Comparison of ENCODE assay signal across 20 cellular contexts in genomic region chr1:85502171-85502570, GRCh38. TPM values are rescaled to one million over a fixed set of nuclear protein-coding genes. Genes with fewer than 3 reads are reported as not detected.
DNase-seq lines count a peak whose midpoint lies in the region; ATAC-seq and TF ChIP-seq lines count a peak whose summit lies in the region.
"Had no signal": no experiment of that assay in that cellular context is flagged by ENCODE, and none has a peak within 500 bp of the region (broad histone marks: within the 10 kb centered on the region; RNA-seq: fewer than 3 reads in every experiment).

No MANE protein-coding gene starts in this region.

- CTCF ChIA-PET in Calu3 (lab: Charles Lee), result interaction anchor here (0.9 to 2.0 kb wide), 8 partner anchors 49 to 243 kb away, joined by 3 to 9 read pairs (median 4); partner anchors contain the start of gene C1orf52

- peak overlapping the region; percentile 52 for H3K27ac Mint-ChIP-seq in Calu3 (ENCODE audit: unreplicated experiment)
- H3K27ac Mint-ChIP-seq in progenitor cell of endocrine pancreas, result peak overlapping the region; percentile 82
- H3K27ac Mint-ChIP-seq in effector memory CD8-positive, alpha-beta T cell, result no peak overlapping the region
- H3K27ac Mint-ChIP-seq in natural killer cell treated with Interleukin-12 subunit alpha and Interleukin-12 subunit beta and Interleukin-15 and Interleukin-18, amount 100 ng/mL, for 72 hours, result no peak overlapping the region
- H3K27ac Mint-ChIP-seq: memory B cell had no signal

- no peaks in the 10 kb centered on the region for H3K36me3 ChIP-seq in body of pancreas (replicated peaks in 1 of 2; ENCODE audit: insufficient read depth in 1 of 2, low read depth in 2 of 2)
- H3K36me3 ChIP-seq: BLaER1, heart left ventricle had no signal

- ATAC-seq in body of pancreas, result peak; percentile 29
- ATAC-seq in GM18519 (IDR thresholded peaks at IDR 0.05; ENCODE audit: low FRiP score, unreplicated experiment), result no peak
- ATAC-seq in GM21447 (IDR thresholded peaks at IDR 0.05; ENCODE audit: unreplicated experiment), result no peak
- ATAC-seq in effector memory CD8-positive, alpha-beta T cell (replicated peaks), result no peak
- no peak for ATAC-seq in natural killer cell treated with Interleukin-12 subunit alpha and Interleukin-12 subunit beta and Interleukin-15 and Interleukin-18, amount 100 ng/mL, for 72 hours

- no peaks in the 10 kb centered on the region for H3K27me3 ChIP-seq in body of pancreas
- H3K27me3 ChIP-seq: BLaER1, heart left ventricle had no signal

- H3K9me3 Mint-ChIP-seq in Calu3 (ENCODE audit: low read depth, unreplicated experiment) (peaks cover 6% of the 10 kb centered on the region), progenitor cell of endocrine pancreas (ENCODE audit: low read depth) (no peaks in the 10 kb centered on the region)
- H3K9me3 Mint-ChIP-seq in effector memory CD8-positive, alpha-beta T cell, result peaks cover 0 to 2% of the 10 kb centered on the region in 2 donors
- peaks cover 5% of the 10 kb centered on the region for H3K9me3 Mint-ChIP-seq in natural killer cell treated with Interleukin-12 subunit alpha and Interleukin-12 subunit beta and Interleukin-15 and Interleukin-18, amount 100 ng/mL, for 72 hours

- intact Hi-C loops in Calu3 (cut with micrococcal nuclease; ENCODE audit: unreplicated experiment) (loop anchor here (1.0 to 5.0 kb wide), 2 partner anchors 75 to 194 kb away; no protein-coding TSS in a partner anchor), body of pancreas (cut with DNase I) (loop anchor here (5.0 kb wide), 1 partner anchor 195 kb away; no protein-coding TSS in a partner anchor)

- H3K36me3 Mint-ChIP-seq in Calu3 (ENCODE audit: insufficient read depth, unreplicated experiment), result peaks cover 4% of the 10 kb centered on the region
- H3K36me3 Mint-ChIP-seq in progenitor cell of endocrine pancreas (ENCODE audit: insufficient read depth), result no peaks in the 10 kb centered on the region
- H3K36me3 Mint-ChIP-seq in effector memory CD8-positive, alpha-beta T cell (ENCODE audit: insufficient read depth), result no peaks in the 10 kb centered on the region
- no peaks in the 10 kb centered on the region for H3K36me3 Mint-ChIP-seq in natural killer cell treated with Interleukin-12 subunit alpha and Interleukin-12 subunit beta and Interleukin-15 and Interleukin-18, amount 100 ng/mL, for 72 hours

- no peak overlapping the region for H3K4me3 Mint-ChIP-seq in Calu3 (ENCODE audit: low read depth, unreplicated experiment)
- H3K4me3 Mint-ChIP-seq in progenitor cell of endocrine pancreas (ENCODE audit: low read depth), result no peak overlapping the region
- no peak overlapping the region for H3K4me3 Mint-ChIP-seq in effector memory CD8-positive, alpha-beta T cell
- no peak overlapping the region for H3K4me3 Mint-ChIP-seq in natural killer cell treated with Interleukin-12 subunit alpha and Interleukin-12 subunit beta and Interleukin-15 and Interleukin-18, amount 100 ng/mL, for 72 hours
- H3K4me3 Mint-ChIP-seq: memory B cell had no signal

- no TSS peak for BruUV-seq in Calu3 (replicated peaks; lab: Mats Ljungman, UMichigan)

- no peaks in the 10 kb centered on the region for H3K9me3 ChIP-seq in body of pancreas

- H3K4me1 ChIP-seq in body of pancreas, result peaks cover 14% of the 10 kb centered on the region
- H3K4me1 ChIP-seq: BLaER1 had no signal

- 25 to 33% methylated on average over 4 of the region's 4 CpGs for WGBS in body of pancreas, 2 donors

- H3K4me1 Mint-ChIP-seq in Calu3 (ENCODE audit: low read depth, unreplicated experiment) (peaks cover 13% of the 10 kb centered on the region), progenitor cell of endocrine pancreas (ENCODE audit: low read depth) (peaks cover 10% of the 10 kb centered on the region)
- H3K4me1 Mint-ChIP-seq in effector memory CD8-positive, alpha-beta T cell (ENCODE audit: low read depth in 2 of 2), result no peaks in the 10 kb centered on the region
- no peaks in the 10 kb centered on the region for H3K4me1 Mint-ChIP-seq in natural killer cell treated with Interleukin-12 subunit alpha and Interleukin-12 subunit beta and Interleukin-15 and Interleukin-18, amount 100 ng/mL, for 72 hours (ENCODE audit: low read depth in 2 of 2)
- H3K4me1 Mint-ChIP-seq: memory B cell had no signal

- no peak overlapping the region for H3K4me3 ChIP-seq in body of pancreas
- H3K4me3 ChIP-seq: BLaER1, heart left ventricle, PC-9, SK-N-MC had no signal

- H3K27ac ChIP-seq in body of pancreas, result no peak overlapping the region
- H3K27ac ChIP-seq: BLaER1, PC-9, SK-N-MC had no signal

- TF ChIP-seq POLR2A in body of pancreas (IDR thresholded peaks at IDR 0.05), result no peak

- DNase-seq in Calu3, result no peak
- peak in 1 of 4 donors; percentile 9 for DNase-seq in body of pancreas
- peak; percentile 83 for DNase-seq in iris pigment epithelial cell (ENCODE audit: low read depth)
- DNase-seq in progenitor cell of endocrine pancreas (ENCODE audit: low spot score, unreplicated experiment), result no peak
- no peak for DNase-seq in effector memory CD8-positive, alpha-beta T cell
- no peak for DNase-seq in natural killer cell treated with Interleukin-12 subunit alpha and Interleukin-12 subunit beta and Interleukin-15 and Interleukin-18, amount 100 ng/mL, for 72 hours (ENCODE audit: low spot score)
- DNase-seq: activated CD4-positive, alpha-beta T cell treated with anti-CD3 and anti-CD28 coated beads for 1 hour; activated effector memory CD4-positive, alpha-beta T cell treated with Interleukin-2 at 50 U/mL for 16 hours; amniotic stem cell; GF-D8; GOT3; NCI-H1105 treated with DMSO at 0.1 percent for 48 hours; T-helper 9 cell had no signal

- H3K27me3 Mint-ChIP-seq in Calu3 (ENCODE audit: unreplicated experiment), result no peaks in the 10 kb centered on the region
- peaks cover 5% of the 10 kb centered on the region for H3K27me3 Mint-ChIP-seq in progenitor cell of endocrine pancreas
- H3K27me3 Mint-ChIP-seq in effector memory CD8-positive, alpha-beta T cell, result peaks cover 32% of the 10 kb centered on the region in 2 donors
- peaks cover 10 to 24% of the 10 kb centered on the region in 2 donors for H3K27me3 Mint-ChIP-seq in natural killer cell treated with Interleukin-12 subunit alpha and Interleukin-12 subunit beta and Interleukin-15 and Interleukin-18, amount 100 ng/mL, for 72 hours

- no peak for TF ChIP-seq CTCF in Calu3 (IDR thresholded peaks at IDR 0.05; ENCODE audit: unreplicated experiment)
- no peak for TF ChIP-seq CTCF in body of pancreas (IDR thresholded peaks at IDR 0.05)
- no peak for TF ChIP-seq CTCF in progenitor cell of endocrine pancreas (IDR thresholded peaks at IDR 0.05; ENCODE audit: unreplicated experiment)

RNA-seq across cellular contexts. Expression of gene DDAH1, which starts 37.2 kb away (rescaled TPM):
- 84.1 and 98.7 TPM in 2 replicates for total RNA-seq in Calu3 (2022)
- total RNA-seq in body of pancreas, result 10 to 100 TPM; 11.2 to 31.4 TPM
- 33.4 and 35.5 TPM in 2 replicates for total RNA-seq in progenitor cell of endocrine pancreas
- total RNA-seq in natural killer cell treated with Interleukin-12 subunit alpha and Interleukin-12 subunit beta and Interleukin-15 and Interleukin-18, amount 100 ng/mL, for 72 hours, result not detected

Comparison
In these comparisons a context has a peak if more than half of its experiments do, and no peak if none do; other contexts are left out.
1. H3K27ac Mint-ChIP-seq: peak in Calu3 (single experiment) and progenitor cell of endocrine pancreas (single experiment); none in effector memory CD8-positive, alpha-beta T cell (0 of 2) and natural killer cell treated with Interleukin-12 subunit alpha and Interleukin-12 subunit beta and Interleukin-15 and Interleukin-18, amount 100 ng/mL, for 72 hours (0 of 2).
2. RNA of gene DDAH1, which starts 37.2 kb away (total RNA-seq): 84.1 to 98.7 TPM in Calu3, 33.4 to 35.5 TPM in progenitor cell of endocrine pancreas and 11.2 to 31.4 TPM in body of pancreas; not detected in natural killer cell treated with Interleukin-12 subunit alpha and Interleukin-12 subunit beta and Interleukin-15 and Interleukin-18, amount 100 ng/mL, for 72 hours; every median in the first group is over 10 times any median in the second.